Comparison of ENCODE assay signal across 8 cellular contexts in the genomic region with DNA sequence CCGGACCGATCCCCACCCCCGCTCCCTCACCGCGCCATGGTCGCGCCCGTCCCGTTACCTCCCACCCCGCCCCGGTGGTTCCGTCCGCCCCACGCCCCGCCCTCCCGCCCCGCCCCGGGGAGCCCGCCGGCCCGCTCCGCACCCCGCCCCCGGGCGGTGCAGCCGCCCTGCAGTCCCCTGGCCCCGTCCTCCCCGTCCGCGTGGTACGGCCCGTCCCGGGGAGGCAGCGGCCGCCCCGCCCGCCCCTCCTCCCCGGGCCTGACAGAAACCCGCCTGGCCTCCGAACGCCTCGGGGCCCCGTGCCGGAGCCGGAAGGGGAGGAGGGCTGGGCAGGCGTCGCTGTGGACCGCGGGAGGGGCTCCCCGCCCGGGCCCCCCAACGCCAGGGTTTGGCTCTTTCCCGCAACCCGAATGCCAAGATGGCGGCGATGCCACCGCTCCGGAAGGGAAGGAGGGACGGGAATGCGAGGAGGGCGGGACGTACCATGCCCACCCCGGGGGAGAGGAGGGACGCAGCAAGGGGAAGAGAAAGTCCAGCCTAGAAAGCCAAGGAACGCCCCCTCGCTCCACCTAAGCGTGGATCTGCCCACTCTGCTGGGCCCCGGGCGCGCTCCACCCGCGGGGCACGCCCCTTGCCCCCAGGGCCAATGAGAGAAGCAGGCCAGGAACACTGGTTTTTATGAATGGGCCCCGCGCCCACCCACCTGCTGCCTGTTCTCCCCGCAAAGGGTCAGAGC. TPM values are rescaled to one million over a fixed set of nuclear protein-coding genes. Genes with fewer than 3 reads are reported as not detected.
DNase-seq lines count a peak whose midpoint lies in the region; ATAC-seq and TF ChIP-seq lines count a peak whose summit lies in the region.

TSS of gene PIP4K2B (minus strand) at position 56 of the 736 bp plus-strand sequence. CDS start 132 bp downstream, outside the sequence.

- H3K27me3 ChIP-seq in PC-9 (ENCODE audit: insufficient read depth, low read depth) = no peaks in the 10 kb centered on the region

- CTCF ChIA-PET in PC-9 (lab: Charles Lee) = no interaction called here

- H2AFZ ChIP-seq in PC-9 = peak within 1 kb of the TSS; percentile 69

- peak; percentile 96 for DNase-seq in DMS153 treated with DMSO at 0.1 percent for 48 hours (lab: John Stamatoyannopoulos, UW; ENCODE audit: unreplicated experiment)
- peak; percentile 99 for DNase-seq in KBM-7
- peak; percentile 89 to 95 for DNase-seq in PC-9
- DNase-seq in activated T-cell treated with anti-CD3 and anti-CD28 coated beads, Interleukin-2, amount 50 U/mL, for 1 hour = peak; percentile 88
- DNase-seq in epithelial cell of proximal tubule (ENCODE audit: low read depth) = peak; percentile 62
- DNase-seq in mucosa of gallbladder (ENCODE audit: low spot score) = peak; percentile 94
- DNase-seq in stimulated activated CD8-positive, alpha-beta memory T cell treated with anti-CD3 and anti-CD28 coated beads, Interleukin-4, amount 100 ng/mL, for 24 hours (ENCODE audit: low read depth) = peak; percentile 81

- intact Hi-C loops in PC-9 (cut with micrococcal nuclease; ENCODE audit: unreplicated experiment) = loop anchor here (5.0 to 10.0 kb wide), 2 partner anchors 47 to 65 kb away; partner anchors contain the start of gene PSMB3

- H4K20me1 ChIP-seq in PC-9 (ENCODE audit: insufficient read depth) = peaks cover 19% of the 10 kb centered on the region

- H3K9me2 ChIP-seq in PC-9 (ENCODE audit: insufficient read depth) = no peaks in the 10 kb centered on the region

- H3F3A ChIP-seq in PC-9 (ENCODE audit: insufficient read depth, low read depth) = peaks cover 34% of the 10 kb centered on the region

- peaks cover 30% of the 10 kb centered on the region for H3K36me3 ChIP-seq in PC-9 (ENCODE audit: low read depth)

- H3K4me1 ChIP-seq in PC-9 (replicated peaks; ENCODE audit: insufficient read depth) = peaks cover 23% of the 10 kb centered on the region

- BruUV-seq in PC-9 (replicated peaks; lab: Mats Ljungman, UMichigan) = TSS peak; percentile 89

- H3K4me3 ChIP-seq in PC-9 = peak within 1 kb of the TSS; percentile 92
- H3K4me3 ChIP-seq in epithelial cell of proximal tubule (ENCODE audit: low read depth, low read length) = peak within 1 kb of the TSS; percentile 83

- peak; percentile 75 for ATAC-seq in GM21717 (IDR thresholded peaks at IDR 0.05; ENCODE audit: unreplicated experiment)

- peaks cover 44% of the 10 kb centered on the region for H3K79me2 ChIP-seq in PC-9 (ENCODE audit: low read depth)

- POLR2A ChIA-PET in PC-9 (lab: Charles Lee; ENCODE audit: unreplicated experiment) = interaction anchor here (0.6 to 0.7 kb wide), 3 partner anchors 13 to 102 kb away, joined by 3 to 5 read pairs (median 3); no protein-coding TSS in a partner anchor

- no peaks in the 10 kb centered on the region for H3K9me3 ChIP-seq in PC-9 (ENCODE audit: insufficient read depth, low read depth)

- H3K27ac ChIP-seq in PC-9 = peak within 1 kb of the TSS; percentile 96

- TF ChIP-seq CTCF in PC-9 (conservative IDR thresholded peaks at IDR 0.05) = no peak
- no peak for TF ChIP-seq CTCF in epithelial cell of proximal tubule (conservative IDR thresholded peaks at IDR 0.05; ENCODE audit: low read depth, low read length)

- H3K4me2 ChIP-seq in PC-9 = peak within 1 kb of the TSS; percentile 81

- in situ Hi-C loops in KBM-7 (cut with MboI; ENCODE audit: low pct_unique_long_range_greater_than_20kb, low sequenced_read_pairs) = no loop called here

RNA-seq across cellular contexts. Expression of gene PIP4K2B, which starts in this region (rescaled TPM):
- total RNA-seq in PC-9 (2021) (40.6 and 47.4 TPM in 2 replicates), epithelial cell of proximal tubule (20.9 and 39.0 TPM in 2 replicates), mucosa of gallbladder (46.7 TPM)

Comparison
In these comparisons a context has a peak if more than half of its experiments do, and no peak if none do; other contexts are left out.
1. Peak in every context shown above with its lines: DNase-seq, ATAC-seq, H3K4me3 ChIP-seq and H3K27ac ChIP-seq.